Comparison of ENCODE assay signal across 8 cellular contexts in the genomic region with DNA sequence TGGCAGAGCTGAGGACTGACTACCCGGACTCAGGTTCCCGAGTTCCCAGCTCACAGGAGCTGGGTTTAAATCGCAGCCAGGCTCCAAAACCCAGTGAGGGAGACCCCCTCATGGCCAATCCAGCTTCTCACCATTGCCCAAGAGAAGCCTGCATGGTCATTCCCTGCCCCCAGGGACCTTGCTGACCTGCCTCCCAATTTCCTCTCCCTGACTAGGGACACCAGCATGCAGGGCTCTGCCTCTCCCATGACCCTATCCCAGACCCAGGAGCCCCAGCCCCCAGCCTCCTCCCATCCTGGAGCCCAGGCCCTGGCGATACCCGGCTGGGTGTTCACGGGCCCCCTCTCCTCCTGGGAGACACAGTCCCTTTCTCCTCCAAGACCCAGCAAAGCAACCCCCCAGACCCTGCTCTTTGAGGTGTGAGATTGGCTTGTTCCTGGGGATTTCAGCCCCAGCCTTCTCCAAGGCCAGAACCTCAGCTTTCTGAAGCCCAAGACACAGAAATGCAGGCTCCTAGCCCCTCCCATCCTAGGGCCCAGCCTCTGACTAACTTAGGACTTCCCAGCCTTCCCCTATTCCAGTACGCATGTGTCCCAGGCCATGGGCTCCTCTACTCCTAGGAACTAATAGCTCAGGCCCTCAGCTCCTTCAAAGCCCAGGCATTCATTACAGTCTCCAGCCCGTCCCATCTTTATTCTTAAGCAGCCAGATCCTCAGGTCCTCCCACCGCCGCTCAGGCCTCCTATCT. TPM values are rescaled to one million over a fixed set of nuclear protein-coding genes. Genes with fewer than 3 reads are reported as not detected.
DNase-seq lines count a peak whose midpoint lies in the region; ATAC-seq, FAIRE-seq and TF ChIP-seq lines count a peak whose summit lies in the region.

No MANE protein-coding gene starts in this region.

- peaks cover 11% of the 10 kb centered on the region for H3K36me3 ChIP-seq in muscle layer of colon (ENCODE audit: insufficient read depth, low read length)

- H3K27ac Mint-ChIP-seq in T-cell = peak overlapping the region; percentile 92 to 95

- TF ChIP-seq CTCF in epithelial cell of proximal tubule (conservative IDR thresholded peaks at IDR 0.05; ENCODE audit: low read depth, low read length) = no peak

- peak overlapping the region; percentile 92 to 95 (median 94) for H3K4me3 Mint-ChIP-seq in T-cell

- H3K4me1 Mint-ChIP-seq in T-cell = peaks cover 37 to 59% (median 43%) of the 10 kb centered on the region in 3 donors

- DNase-seq in AG08395 (ENCODE audit: low spot score) (peak; percentile 94), H54 (ENCODE audit: insufficient read length, low spot score) (peak; percentile 55), T-cell (no peak), epithelial cell of proximal tubule (ENCODE audit: low read depth) (peak; percentile 26), posterior vena cava (ENCODE audit: low spot score) (no peak)

- intact Hi-C loops in posterior vena cava (cut with DNase I) = no loop called here

- CTCF ChIA-PET in T-cell (lab: Charles Lee) = interaction anchor here in 1 of 2 donors (0.6 to 1.9 kb wide), 3 partner anchors 9 to 232 kb away, joined by 3 to 16 read pairs (median 3); no protein-coding TSS in a partner anchor

- H3K9ac ChIP-seq in muscle layer of colon (ENCODE audit: low read length) = peak overlapping the region; percentile 95

- POLR2A ChIA-PET in T-cell (lab: Charles Lee) = interaction anchor here in 1 of 2 donors (0.6 kb wide), 1 partner anchor 882 kb away, joined by 3 read pairs; a partner anchor contains a TSS

- ATAC-seq in T-cell (replicated peaks in 1 of 4) = no peak
- no peak for ATAC-seq in HG03521 (IDR thresholded peaks at IDR 0.05; ENCODE audit: unreplicated experiment)
- ATAC-seq in GM18519 (IDR thresholded peaks at IDR 0.05; ENCODE audit: low FRiP score, unreplicated experiment) = no peak

- H3K4me1 ChIP-seq in muscle layer of colon (ENCODE audit: insufficient read depth, low read length) = peaks cover 28% of the 10 kb centered on the region

- H3K9me3 ChIP-seq in muscle layer of colon (ENCODE audit: low read length) = no peaks in the 10 kb centered on the region

- H3K36me3 Mint-ChIP-seq in T-cell = peaks cover 14% of the 10 kb centered on the region

- H3K27ac ChIP-seq in muscle layer of colon (ENCODE audit: low read depth, low read length) = peak overlapping the region; percentile 97

- no peak for TF ChIP-seq POLR2A in H54 (IDR thresholded peaks at IDR 0.05; ENCODE audit: low read depth, low read length)

- no peak for FAIRE-seq in H54 (lab: Jason Lieb, UNC)

- no peaks in the 10 kb centered on the region for H3K9me3 Mint-ChIP-seq in T-cell

- H3K4me3 ChIP-seq in epithelial cell of proximal tubule (ENCODE audit: low read depth, low read length) = peak overlapping the region; percentile 82
- peak overlapping the region; percentile 87 to 98 for H3K4me3 ChIP-seq in muscle layer of colon (ENCODE audit: low read depth in 1 of 2, low read length in 2 of 2)

- H3K27me3 ChIP-seq in muscle layer of colon (ENCODE audit: control insufficient read depth in 1 of 2, insufficient read depth in 2 of 2, low read length in 2 of 2) = no peaks in the 10 kb centered on the region

- H3K27me3 Mint-ChIP-seq in T-cell = no peaks in the 10 kb centered on the region

RNA-seq across cellular contexts. Expression of a gene that starts 1.1 kb away (rescaled TPM):
- total RNA-seq in T-cell = 10 to 100 TPM; 28.1 to 58.9 (median 52.4) TPM
- total RNA-seq in epithelial cell of proximal tubule = 42.2 and 42.4 TPM in 2 replicates
- total RNA-seq in posterior vena cava = 10 to 100 TPM; 28.0 to 39.5 TPM

RNA-seq across cellular contexts. Expression of a gene that starts 1.7 kb away (rescaled TPM):
- total RNA-seq in T-cell = 10 to 100 TPM; 20.3 to 48.7 (median 41.4) TPM
- 212 and 389 TPM in 2 replicates for total RNA-seq in epithelial cell of proximal tubule
- 10 to 100 TPM; 34.7 to 43.1 TPM for total RNA-seq in posterior vena cava

RNA-seq across cellular contexts. Expression of a gene that starts 24.9 kb away (rescaled TPM):
- total RNA-seq in T-cell = under 1 TPM in 1 of 5 donors, not detected in 4; 0.57 TPM
- 3.6 TPM in 1 of 2 replicates, not detected in the other for total RNA-seq in epithelial cell of proximal tubule
- not detected for total RNA-seq in posterior vena cava

RNA-seq across cellular contexts. Expression of a gene that starts 26.9 kb away (rescaled TPM):
- 1,000 to 10,000 TPM in 2 of 5 donors, 100 to 1,000 TPM in 3; 594 to 1,085 (median 906) TPM for total RNA-seq in T-cell
- 1,293 and 2,420 TPM in 2 replicates for total RNA-seq in epithelial cell of proximal tubule
- 1,000 to 10,000 TPM; 2,854 to 3,275 TPM for total RNA-seq in posterior vena cava

RNA-seq across cellular contexts. Expression of a gene that starts 32.1 kb away (rescaled TPM):
- total RNA-seq in T-cell (not detected), epithelial cell of proximal tubule (not detected in 2 replicates), posterior vena cava (not detected)

Comparison
In these comparisons a context has a peak if more than half of its experiments do, and no peak if none do; other contexts are left out.
1. DNase-seq: peak in AG08395 (single experiment), H54 (single experiment) and epithelial cell of proximal tubule (single experiment); none in T-cell (0 of 34) and posterior vena cava (single experiment).